In genomic region chr3:178768072-178768864, GRCh38 we compare ENCODE assay signal across 14 cellular contexts.
DNase-seq lines count a peak whose midpoint lies in the region; ATAC-seq lines count a peak whose summit lies in the region.
"Had no signal": no experiment of that assay in that cellular context is flagged by ENCODE, and none has a peak within 500 bp of the region (broad histone marks: within the 10 kb centered on the region; RNA-seq: fewer than 3 reads in every experiment).

No MANE protein-coding gene starts in this region.

- no peak for DNase-seq in stimulated activated CD4-positive, alpha-beta T cell treated with anti-CD3 and anti-CD28 coated beads, Interleukin-4, amount 100 ng/mL, for 24 hours
- DNase-seq in 8988T (no peak), A172 (ENCODE audit: low spot score) (no peak), medulla oblongata (ENCODE audit: extremely low spot score) (no peak)
- DNase-seq: activated CD8-positive, alpha-beta T cell treated with anti-CD3 and anti-CD28 coated beads for 36 hours; activated effector memory CD4-positive, alpha-beta T cell treated with anti-CD3 and anti-CD28 coated beads, Interleukin-2, amount 50 U/mL, for 16 hours; left ventricle myocardium inferior; naive thymus-derived CD4-positive, alpha-beta T cell; NCI-H1048; NCI-H226 had no signal

- ATAC-seq in GM18511 (IDR thresholded peaks at IDR 0.05; ENCODE audit: unreplicated experiment) (peak; percentile 82), GM19468 (IDR thresholded peaks at IDR 0.05; ENCODE audit: extremely low read depth, unreplicated experiment) (peak; percentile 54), HG02763 (IDR thresholded peaks at IDR 0.05; ENCODE audit: unreplicated experiment) (peak; percentile 65), HG03460 (IDR thresholded peaks at IDR 0.05; ENCODE audit: unreplicated experiment) (peak; percentile 58)
- ATAC-seq: activated CD8-positive, alpha-beta T cell treated with anti-CD3 and anti-CD28 coated beads for 36 hours; naive thymus-derived CD4-positive, alpha-beta T cell had no signal
